Comparison of ENCODE assay signal across 8 cellular contexts in the genomic region with DNA sequence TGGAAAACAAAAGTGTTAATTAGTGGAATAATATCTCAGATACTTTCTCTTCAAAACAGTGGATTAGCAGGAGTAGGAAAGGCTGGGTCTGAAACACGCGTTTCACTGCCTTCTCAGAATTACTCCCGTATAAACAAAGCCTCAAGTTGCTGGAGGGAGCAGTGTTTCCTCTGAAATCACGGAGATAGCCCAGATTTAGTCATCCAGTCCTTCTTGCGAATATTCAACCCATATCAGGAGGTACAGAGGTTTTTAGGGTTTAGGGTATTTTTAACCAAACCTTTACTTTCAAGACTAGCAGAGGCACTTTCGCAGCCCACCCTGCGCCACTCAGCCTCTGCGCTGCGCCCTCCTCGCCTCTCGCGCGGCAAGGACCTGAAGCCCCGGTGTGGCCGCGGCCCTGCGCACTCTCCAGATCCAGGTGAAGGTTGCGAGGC. TPM values are rescaled to one million over a fixed set of nuclear protein-coding genes. Genes with fewer than 3 reads are reported as not detected.
DNase-seq lines count a peak whose midpoint lies in the region; ATAC-seq, FAIRE-seq and TF ChIP-seq lines count a peak whose summit lies in the region.

No MANE protein-coding gene starts in this region.

- H3K9me3 Mint-ChIP-seq in stimulated activated effector memory CD8-positive, alpha-beta T cell treated with anti-CD3 and anti-CD28 coated beads, Interleukin-12 subunit alpha, Interleukin-12 subunit beta, amount 100 ng/mL, for 72 hours: no peaks in the 10 kb centered on the region

- H3K27ac ChIP-seq in 22Rv1: peak overlapping the region; percentile 84
- H3K27ac ChIP-seq in breast epithelium: peak overlapping the region; percentile 97 to 100
- peak overlapping the region; percentile 99 for H3K27ac ChIP-seq in kidney (ENCODE audit: low read depth in 2 of 2, low read length in 2 of 2)

- H3K4me1 ChIP-seq in breast epithelium (no peaks in the 10 kb centered on the region), kidney (ENCODE audit: control insufficient read depth in 1 of 2, insufficient read depth in 1 of 2, low read depth in 1 of 2, low read length in 2 of 2) (peaks cover 4 to 12% of the 10 kb centered on the region in 2 donors)

- DNase-seq in GM12864 (ENCODE audit: low read depth) (no peak), NCI-H2227 (lab: John Stamatoyannopoulos, UW; ENCODE audit: unreplicated experiment) (peak; percentile 48), breast epithelium (ENCODE audit: low spot score in 2 of 2) (peak in 1 of 2 donors; percentile 22), kidney (no peak), HK-2 (ENCODE audit: unreplicated experiment) (no peak)
- DNase-seq in stimulated activated effector memory CD8-positive, alpha-beta T cell treated with anti-CD3 and anti-CD28 coated beads, Interleukin-12 subunit alpha, Interleukin-12 subunit beta, amount 100 ng/mL, for 72 hours (ENCODE audit: low spot score in 2 of 2): no peak
- no peak for DNase-seq in activated CD8-positive, alpha-beta memory T cell treated with anti-CD3 and anti-CD28 coated beads, Interleukin-2, amount 50 U/mL, for 48 hours

- no peaks in the 10 kb centered on the region for H3K36me3 ChIP-seq in breast epithelium
- no peaks in the 10 kb centered on the region for H3K36me3 ChIP-seq in kidney (ENCODE audit: control insufficient read depth in 1 of 2, insufficient read depth in 2 of 2, low read length in 2 of 2)

- H3K27me3 ChIP-seq in breast epithelium: no peaks in the 10 kb centered on the region

- H3K36me3 Mint-ChIP-seq in stimulated activated effector memory CD8-positive, alpha-beta T cell treated with anti-CD3 and anti-CD28 coated beads, Interleukin-12 subunit alpha, Interleukin-12 subunit beta, amount 100 ng/mL, for 72 hours: no peaks in the 10 kb centered on the region

- no peaks in the 10 kb centered on the region for H3K9me3 ChIP-seq in breast epithelium
- H3K9me3 ChIP-seq in kidney (ENCODE audit: control insufficient read depth in 1 of 2, low read length in 2 of 2): no peaks in the 10 kb centered on the region

- H3K4me3 Mint-ChIP-seq in stimulated activated effector memory CD8-positive, alpha-beta T cell treated with anti-CD3 and anti-CD28 coated beads, Interleukin-12 subunit alpha, Interleukin-12 subunit beta, amount 100 ng/mL, for 72 hours: peak overlapping the region; percentile 83

- H3K9ac ChIP-seq in kidney (ENCODE audit: low read length in 2 of 2): peak overlapping the region; percentile 86 to 99

- no peak overlapping the region for H3K27ac Mint-ChIP-seq in stimulated activated effector memory CD8-positive, alpha-beta T cell treated with anti-CD3 and anti-CD28 coated beads, Interleukin-12 subunit alpha, Interleukin-12 subunit beta, amount 100 ng/mL, for 72 hours

- intact Hi-C loops in breast epithelium (cut with DNase I; ENCODE audit: low total_unique reads) (loop anchor here (5.0 to 10.0 kb wide), 2 partner anchors 120 to 207 kb away; no protein-coding TSS in a partner anchor), kidney (cut with DNase I) (loop anchor here (10.0 kb wide), 1 partner anchor 130 kb away; no protein-coding TSS in a partner anchor)

- TF ChIP-seq CTCF in 22Rv1 (IDR thresholded peaks at IDR 0.05) (no peak), GM12864 (IDR thresholded peaks at IDR 0.05; ENCODE audit: low read depth, low read length, missing control alignments) (no peak), breast epithelium (IDR thresholded peaks at IDR 0.05) (no peak), kidney (IDR thresholded peaks at IDR 0.05; ENCODE audit: borderline replicate concordance, extremely low read depth, insufficient read depth) (no peak)

- H3K4me3 ChIP-seq in GM12864 (ENCODE audit: low read depth, low read length) (peak overlapping the region; percentile 62), breast epithelium (peak overlapping the region; percentile 70 to 91 (median 78)), kidney (ENCODE audit: low read length in 2 of 2) (peak overlapping the region; percentile 80 to 83)

- no peak for TF ChIP-seq POLR2A in breast epithelium (IDR thresholded peaks at IDR 0.05)

- peak; percentile 46 for ATAC-seq in stimulated activated effector memory CD8-positive, alpha-beta T cell treated with anti-CD3 and anti-CD28 coated beads, Interleukin-12 subunit alpha, Interleukin-12 subunit beta, amount 100 ng/mL, for 72 hours

- FAIRE-seq in kidney (lab: Jason Lieb, UNC): no peak

- H3K4me1 Mint-ChIP-seq in stimulated activated effector memory CD8-positive, alpha-beta T cell treated with anti-CD3 and anti-CD28 coated beads, Interleukin-12 subunit alpha, Interleukin-12 subunit beta, amount 100 ng/mL, for 72 hours: peaks cover 12% of the 10 kb centered on the region

RNA-seq across cellular contexts. Expression of gene SAMD4A, which starts 2.1 kb away (rescaled TPM):
- total RNA-seq in breast epithelium (10 to 100 TPM; 28.5 to 44.6 (median 36.2) TPM), kidney (46.5 TPM)
- 7.4 TPM for polyA plus RNA-seq in kidney (ENCODE audit: insufficient read depth, low read depth, low replicate concordance)

RNA-seq across cellular contexts. Expression of gene CGRRF1, which starts 55.1 kb away (rescaled TPM):
- total RNA-seq in breast epithelium (10 to 100 TPM; 21.0 to 25.5 (median 23.6) TPM), kidney (19.6 TPM)
- 26.2 TPM for polyA plus RNA-seq in kidney (ENCODE audit: insufficient read depth, low read depth, low replicate concordance)
